Comparison of ENCODE assay signal across 1 cellular context in genomic region chr6:79608334-79609224, GRCh38.
TF ChIP-seq lines count a peak whose summit lies in the region.

No MANE protein-coding gene starts in this region.

TF ChIP-seq in K562, 482 proteins besides CTCF, POLR2A, EP300 and RAD21 (continued from another document):
- no peak for TF ChIP-seq ETV6 (IDR thresholded peaks at IDR 0.05; ENCODE audit: borderline replicate concordance in 1 of 2, low read depth in 2 of 2, low read length in 1 of 2)
- TF ChIP-seq ETV6 (CRISPR knock-in tag; IDR thresholded peaks at IDR 0.05; ENCODE audit: borderline replicate concordance): no peak
- TF ChIP-seq RFX5 (IDR thresholded peaks at IDR 0.05; ENCODE audit: low read depth, low read length): no peak
- TF ChIP-seq IRF9 (tag; IDR thresholded peaks at IDR 0.05): no peak
- no peak for TF ChIP-seq ILF3 (IDR thresholded peaks at IDR 0.05; ENCODE audit: borderline replicate concordance)
- no peak for TF ChIP-seq GMEB1 (CRISPR knock-in tag; IDR thresholded peaks at IDR 0.05)
- no peak for TF ChIP-seq ZNF140 (CRISPR knock-in tag; IDR thresholded peaks at IDR 0.05)
- TF ChIP-seq MAZ (CRISPR knock-in tag; conservative IDR thresholded peaks at IDR 0.05 in 1 of 2, IDR thresholded peaks at IDR 0.05 in 1 of 2): no peak
- no peak for TF ChIP-seq SRSF9 (IDR thresholded peaks at IDR 0.05; ENCODE audit: borderline replicate concordance, low read depth, low read length)
